In the genomic region with DNA sequence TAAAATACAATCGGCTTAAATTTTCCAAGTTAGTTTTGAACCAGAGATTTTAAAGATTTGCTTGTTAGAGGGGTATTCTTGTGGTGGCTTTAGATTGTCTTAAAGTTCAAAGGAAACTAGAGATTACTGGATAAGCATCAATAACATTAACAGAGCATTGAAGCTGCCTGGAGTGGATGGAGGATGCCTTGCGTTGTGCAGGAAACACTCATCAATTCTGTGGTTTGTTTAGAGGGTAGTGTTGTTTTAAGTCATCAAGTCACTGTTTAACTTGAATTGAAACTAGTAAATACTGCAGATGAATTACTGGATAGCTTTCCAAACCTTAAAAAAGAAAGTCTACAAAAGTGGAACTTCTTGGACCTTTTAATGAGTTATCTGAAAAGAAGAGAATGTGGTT, we compare ENCODE assay signal across 9 cellular contexts.
A peak's percentile ranks its signal among the peaks of the same experiment; 100 is the strongest.
DNase-seq lines count a peak whose midpoint lies in the region; ATAC-seq, FAIRE-seq and TF ChIP-seq lines count a peak whose summit lies in the region.
"Had no signal": no experiment of that assay in that cellular context is flagged by ENCODE, and none has a peak within 500 bp of the region (broad histone marks: within the 10 kb centered on the region; RNA-seq: fewer than 3 reads in every experiment).

No MANE protein-coding gene starts in this region.

- no peak for TF ChIP-seq POLR2A in HepG2 (IDR thresholded peaks at IDR 0.05; ENCODE audit: insufficient read depth in 1 of 2, low read depth in 2 of 2, low read length in 2 of 2)

- 7% methylated on average over 2 of the region's 2 CpGs for WGBS in HepG2 (ENCODE audit: low lambda C conversion rate)

- POLR2A ChIA-PET in HepG2 (lab: Yijun Ruan, JAX), result no interaction called here

- H3K27ac Mint-ChIP-seq in stimulated activated naive CD8-positive, alpha-beta T cell treated with anti-CD3 and anti-CD28 coated beads, Interleukin-15, Interleukin-2, amounts not matched to agents 100 ng/mL and 50 ng/mL, for 24 hours, result peak overlapping the region; percentile 97

- H3K36me3 ChIP-seq in left ventricle myocardium inferior (peaks cover 8% of the 10 kb centered on the region), HepG2 (replicated peaks in 1 of 2; ENCODE audit: control insufficient read depth in 1 of 2, insufficient read depth in 2 of 2, low read length in 2 of 2) (no peaks in the 10 kb centered on the region)
- H3K36me3 ChIP-seq: HAP-1 had no signal

- H3K27me3 ChIP-seq in left ventricle myocardium inferior (ENCODE audit: low read depth) (no peaks in the 10 kb centered on the region), HepG2 (ENCODE audit: control insufficient read depth in 1 of 2, insufficient read depth in 2 of 2, low read length in 2 of 2) (peaks cover 1 to 33% of the 10 kb centered on the region in 2 experiments; a peak in 3 of 5 replicates)

- in situ Hi-C loops in HepG2 (cut with HindIII; ENCODE audit: extremely low pct_ligation_motif_present, low pct_unique_long_range_greater_than_20kb), result no loop called here

- H3K9me3 ChIP-seq in left ventricle myocardium inferior (replicated peaks) (peaks cover 9% of the 10 kb centered on the region), HepG2 (ENCODE audit: low read length) (no peaks in the 10 kb centered on the region)
- H3K9me3 ChIP-seq: HAP-1 had no signal

- peak; percentile 82 for ATAC-seq in HG02938 (IDR thresholded peaks at IDR 0.05; ENCODE audit: unreplicated experiment)
- no peak for ATAC-seq in HepG2

- no peak overlapping the region for H2AFZ ChIP-seq in HepG2 (ENCODE audit: low read length)

- no peak overlapping the region for H3K4me2 ChIP-seq in HepG2 (ENCODE audit: low read depth, low read length)

- no peak for TF ChIP-seq CTCF in left ventricle myocardium inferior (IDR thresholded peaks at IDR 0.05; ENCODE audit: borderline replicate concordance)
- TF ChIP-seq CTCF in HepG2 (CRISPR knock-in tag; IDR thresholded peaks at IDR 0.05), result no peak

- CTCF ChIA-PET in HepG2 (lab: Yijun Ruan, JAX; ENCODE audit: low intra/inter-chr PET ratio, low total read pairs), result no interaction called here

- BruUV-seq in HepG2 (replicated peaks; lab: Mats Ljungman, UMichigan), result no TSS peak

- H3K4me3 ChIP-seq in left ventricle myocardium inferior (no peak overlapping the region), HepG2 (replicated peaks in 1 of 3; ENCODE audit: insufficient read depth in 1 of 3, low read depth in 2 of 3, low read length in 3 of 3) (no peak overlapping the region)
- H3K4me3 ChIP-seq: HAP-1 had no signal

- no peak for TF ChIP-seq RAD21 in HepG2 (CRISPR knock-in tag; IDR thresholded peaks at IDR 0.05)

- H3K4me1 ChIP-seq in left ventricle myocardium inferior, result peaks cover 47% of the 10 kb centered on the region
- no peaks in the 10 kb centered on the region for H3K4me1 ChIP-seq in HepG2 (ENCODE audit: insufficient read depth, low read length)

- no peak overlapping the region for H3K27ac ChIP-seq in left ventricle myocardium inferior (replicated peaks)
- H3K27ac ChIP-seq in HepG2 (ENCODE audit: extremely low read length, insufficient read depth, low read length), result no peak overlapping the region

- H3K4me3 Mint-ChIP-seq in stimulated activated naive CD8-positive, alpha-beta T cell treated with anti-CD3 and anti-CD28 coated beads, Interleukin-15, Interleukin-2, amounts not matched to agents 100 ng/mL and 50 ng/mL, for 24 hours, result peak overlapping the region; percentile 68

- FAIRE-seq in HepG2 (lab: Jason Lieb, UNC), result no peak

- peaks cover 4% of the 10 kb centered on the region for H3K9me3 Mint-ChIP-seq in stimulated activated naive CD8-positive, alpha-beta T cell treated with anti-CD3 and anti-CD28 coated beads, Interleukin-15, Interleukin-2, amounts not matched to agents 100 ng/mL and 50 ng/mL, for 24 hours

- DNase-seq in stimulated activated CD4-positive, alpha-beta T cell treated with anti-CD3 and anti-CD28 coated beads, Interleukin-15, amount 100 ng/mL, for 24 hours, result peak; percentile 44
- no peak for DNase-seq in stimulated activated CD4-positive, alpha-beta T cell treated with anti-CD3 and anti-CD28 coated beads, Interleukin-2, amount 100 ng/mL, for 24 hours
- DNase-seq in T-helper 22 cell (ENCODE audit: low read depth) (peak; percentile 41), left ventricle myocardium inferior (no peak), HepG2 (ENCODE audit: low spot score) (no peak), NCI-H1048 (lab: John Stamatoyannopoulos, UW) (no peak)

- no peaks in the 10 kb centered on the region for H4K20me1 ChIP-seq in HepG2 (ENCODE audit: insufficient read depth, low read length)

- H3K9ac ChIP-seq in HepG2 (ENCODE audit: insufficient read depth, low read depth, low read length), result no peak overlapping the region

- no peaks in the 10 kb centered on the region for H3K27me3 Mint-ChIP-seq in stimulated activated naive CD8-positive, alpha-beta T cell treated with anti-CD3 and anti-CD28 coated beads, Interleukin-15, Interleukin-2, amounts not matched to agents 100 ng/mL and 50 ng/mL, for 24 hours

- intact Hi-C loops in left ventricle myocardium inferior (cut with micrococcal nuclease) (no loop called here), HepG2 (cut with micrococcal nuclease; ENCODE audit: unreplicated experiment) (no loop called here)

- H3K36me3 Mint-ChIP-seq in stimulated activated naive CD8-positive, alpha-beta T cell treated with anti-CD3 and anti-CD28 coated beads, Interleukin-15, Interleukin-2, amounts not matched to agents 100 ng/mL and 50 ng/mL, for 24 hours (ENCODE audit: low read depth), result peaks cover 73% of the 10 kb centered on the region

- H3K4me1 Mint-ChIP-seq in stimulated activated naive CD8-positive, alpha-beta T cell treated with anti-CD3 and anti-CD28 coated beads, Interleukin-15, Interleukin-2, amounts not matched to agents 100 ng/mL and 50 ng/mL, for 24 hours (ENCODE audit: low read depth), result no peaks in the 10 kb centered on the region

- TF ChIP-seq EP300 in HepG2 (IDR thresholded peaks at IDR 0.05; ENCODE audit: low read depth in 2 of 2, low read length in 2 of 2) (no peak), HepG2 (CRISPR knock-in tag; IDR thresholded peaks at IDR 0.05; ENCODE audit: borderline replicate concordance) (no peak)

- H3K79me2 ChIP-seq in HepG2 (ENCODE audit: insufficient read depth, low read length), result no peaks in the 10 kb centered on the region

TF ChIP-seq in HepG2, 621 proteins besides CTCF, POLR2A, EP300 and RAD21:
- no peak for TF ChIP-seq ZNF224 (CRISPR knock-in tag; IDR thresholded peaks at IDR 0.05)

Comparison
In these comparisons a context has a peak if more than half of its experiments do, and no peak if none do; other contexts are left out.
1. DNase-seq: peak in stimulated activated CD4-positive, alpha-beta T cell treated with anti-CD3 and anti-CD28 coated beads, Interleukin-15, amount 100 ng/mL, for 24 hours (single experiment) and T-helper 22 cell (single experiment); none in stimulated activated CD4-positive, alpha-beta T cell treated with anti-CD3 and anti-CD28 coated beads, Interleukin-2, amount 100 ng/mL, for 24 hours (0 of 2), left ventricle myocardium inferior (single experiment), HepG2 (single experiment) and NCI-H1048 (single experiment).